ENCODE assay signal across 29 cellular contexts in genomic region chr1:212135166-212135565, GRCh38.
"Had no signal": no experiment of that assay in that cellular context is flagged by ENCODE, and none has a peak within 500 bp of the region (broad histone marks: within the 10 kb centered on the region; RNA-seq: fewer than 3 reads in every experiment).

No MANE protein-coding gene starts in this region.

- H3K4me3 ChIP-seq: stomach, suprapubic skin, testis, thoracic aorta, thyroid gland, tibial artery, tibial nerve, transverse colon, upper lobe of left lung, upper lobe of right lung, uterus, vagina had no signal

- DNase-seq: stimulated activated CD4-positive, alpha-beta T cell treated with anti-CD3 and anti-CD28 coated beads, Interleukin-2, amount 100 ng/mL, for 48 hours; stimulated activated CD4-positive, alpha-beta T cell treated with anti-CD3 and anti-CD28 coated beads, Interleukin-4, amount 100 ng/mL, for 1 hour; stimulated activated CD4-positive, alpha-beta T cell treated with anti-CD3 and anti-CD28 coated beads, Interleukin-4, amount 100 ng/mL, for 24 hours; stimulated activated CD4-positive, alpha-beta T cell treated with anti-CD3 and anti-CD28 coated beads, Interleukin-4, amount 100 ng/mL, for 4 hours; stimulated activated CD8-positive, alpha-beta memory T cell treated with anti-CD3 and anti-CD28 coated beads, Interleukin-4, amount 100 ng/mL, for 48 hours; stimulated activated naive B cell treated with anti-CD40 and anti-IgM and Interleukin-4, amounts not matched to agents 10 μg/mL and 1 μg/mL and 100 μg/mL, for 72 hours; stimulated activated naive CD4-positive, alpha-beta T cell; stimulated activated naive CD4-positive, alpha-beta T cell treated with Interleukin-2 at 50 U/mL for 16 hours; stimulated activated naive CD8-positive, alpha-beta T cell treated with anti-CD3 and anti-CD28 coated beads, Interleukin-15, amount 100 ng/mL, for 72 hours; stimulated activated naive CD8-positive, alpha-beta T cell treated with anti-CD3 and anti-CD28 coated beads, Interleukin-15, Interleukin-2, amounts not matched to agents 100 U/mL and 50 U/mL, for 24 hours; stomach; substantia nigra; testis; thyroid gland; tibial artery; transverse colon; trophoblast cell; upper lobe of left lung; upper lobe of right lung; uterus had no signal

- ATAC-seq: stimulated activated effector memory CD8-positive, alpha-beta T cell treated with anti-CD3 and anti-CD28 coated beads, Interleukin-12 subunit alpha, Interleukin-12 subunit beta, amount 100 ng/mL, for 72 hours; stimulated activated memory B cell treated with anti-CD40 and anti-IgM and Interleukin-4, amounts not matched to agents 10 μg/mL and 1 μg/mL and 100 μg/mL, for 72 hours; stimulated activated naive B cell treated with anti-CD40 and anti-IgM and Interleukin-4, amounts not matched to agents 10 μg/mL and 1 μg/mL and 100 μg/mL, for 72 hours; stimulated activated naive CD8-positive, alpha-beta T cell treated with anti-CD3 and anti-CD28 coated beads, Interleukin-15, amount 100 ng/mL, for 72 hours; stimulated activated naive CD8-positive, alpha-beta T cell treated with anti-CD3 and anti-CD28 coated beads, Interleukin-15, Interleukin-2, amounts not matched to agents 100 U/mL and 50 U/mL, for 24 hours; upper lobe of right lung had no signal

- H3K4me3 Mint-ChIP-seq: stimulated activated effector memory CD8-positive, alpha-beta T cell treated with anti-CD3 and anti-CD28 coated beads, Interleukin-12 subunit alpha, Interleukin-12 subunit beta, amount 100 ng/mL, for 72 hours; stimulated activated memory B cell treated with anti-CD40 and anti-IgM and Interleukin-4, amounts not matched to agents 10 μg/mL and 1 μg/mL and 100 μg/mL, for 72 hours; stimulated activated naive B cell treated with anti-CD40 and anti-IgM and Interleukin-4, amounts not matched to agents 10 μg/mL and 1 μg/mL and 100 μg/mL, for 72 hours; stimulated activated naive CD8-positive, alpha-beta T cell treated with anti-CD3 and anti-CD28 coated beads, Interleukin-15, amount 100 ng/mL, for 72 hours; stimulated activated naive CD8-positive, alpha-beta T cell treated with anti-CD3 and anti-CD28 coated beads, Interleukin-15, Interleukin-2, amounts not matched to agents 100 ng/mL and 50 ng/mL, for 24 hours; type B pancreatic cell had no signal

- H3K27ac ChIP-seq: stomach, suprapubic skin, testis, thoracic aorta, thyroid gland, tibial artery, tibial nerve, transverse colon, upper lobe of left lung, upper lobe of right lung, uterus, vagina had no signal

- FAIRE-seq: urothelium cell line had no signal

- H3K4me1 Mint-ChIP-seq: stimulated activated memory B cell treated with anti-CD40 and anti-IgM and Interleukin-4, amounts not matched to agents 10 μg/mL and 1 μg/mL and 100 μg/mL, for 72 hours; stimulated activated naive B cell treated with anti-CD40 and anti-IgM and Interleukin-4, amounts not matched to agents 10 μg/mL and 1 μg/mL and 100 μg/mL, for 72 hours had no signal

- H3K27me3 ChIP-seq: stomach, suprapubic skin, testis, thyroid gland, tibial artery, tibial nerve, transverse colon, upper lobe of left lung, upper lobe of right lung, uterus, vagina had no signal

- H3K27me3 Mint-ChIP-seq: stimulated activated memory B cell treated with anti-CD40 and anti-IgM and Interleukin-4, amounts not matched to agents 10 μg/mL and 1 μg/mL and 100 μg/mL, for 72 hours; stimulated activated naive B cell treated with anti-CD40 and anti-IgM and Interleukin-4, amounts not matched to agents 10 μg/mL and 1 μg/mL and 100 μg/mL, for 72 hours; stimulated activated naive CD8-positive, alpha-beta T cell treated with anti-CD3 and anti-CD28 coated beads, Interleukin-15, amount 100 ng/mL, for 72 hours; stimulated activated naive CD8-positive, alpha-beta T cell treated with anti-CD3 and anti-CD28 coated beads, Interleukin-15, Interleukin-2, amounts not matched to agents 100 ng/mL and 50 ng/mL, for 24 hours; type B pancreatic cell had no signal

- H3K36me3 ChIP-seq: stomach, suprapubic skin, thoracic aorta, thyroid gland, tibial artery, tibial nerve, transverse colon, upper lobe of left lung, upper lobe of right lung, uterus, vagina had no signal

- H3K9me3 ChIP-seq: stomach, suprapubic skin, testis, thoracic aorta, thyroid gland, transverse colon, upper lobe of left lung, upper lobe of right lung, vagina had no signal

- H3K27ac Mint-ChIP-seq: stimulated activated effector memory CD8-positive, alpha-beta T cell treated with anti-CD3 and anti-CD28 coated beads, Interleukin-12 subunit alpha, Interleukin-12 subunit beta, amount 100 ng/mL, for 72 hours; stimulated activated memory B cell treated with anti-CD40 and anti-IgM and Interleukin-4, amounts not matched to agents 10 μg/mL and 1 μg/mL and 100 μg/mL, for 72 hours; stimulated activated naive B cell treated with anti-CD40 and anti-IgM and Interleukin-4, amounts not matched to agents 10 μg/mL and 1 μg/mL and 100 μg/mL, for 72 hours; stimulated activated naive CD8-positive, alpha-beta T cell treated with anti-CD3 and anti-CD28 coated beads, Interleukin-15, amount 100 ng/mL, for 72 hours; type B pancreatic cell had no signal

- H3K36me3 Mint-ChIP-seq: stimulated activated effector memory CD8-positive, alpha-beta T cell treated with anti-CD3 and anti-CD28 coated beads, Interleukin-12 subunit alpha, Interleukin-12 subunit beta, amount 100 ng/mL, for 72 hours; stimulated activated memory B cell treated with anti-CD40 and anti-IgM and Interleukin-4, amounts not matched to agents 10 μg/mL and 1 μg/mL and 100 μg/mL, for 72 hours had no signal

- H3K9me3 Mint-ChIP-seq: stimulated activated effector memory CD8-positive, alpha-beta T cell treated with anti-CD3 and anti-CD28 coated beads, Interleukin-12 subunit alpha, Interleukin-12 subunit beta, amount 100 ng/mL, for 72 hours; stimulated activated naive CD8-positive, alpha-beta T cell treated with anti-CD3 and anti-CD28 coated beads, Interleukin-15, amount 100 ng/mL, for 72 hours had no signal

- H3K4me1 ChIP-seq: testis, tibial artery, tibial nerve, transverse colon, upper lobe of right lung, uterus, vagina had no signal
